1 cellular context compared by ENCODE assay signal in genomic region chr2:231000211-231000904, GRCh38.
TF ChIP-seq lines count a peak whose summit lies in the region.

No MANE protein-coding gene starts in this region.

TF ChIP-seq in HepG2, 621 proteins besides CTCF, POLR2A, EP300 and RAD21 (continued from another document):
- TF ChIP-seq, protein P1, sequence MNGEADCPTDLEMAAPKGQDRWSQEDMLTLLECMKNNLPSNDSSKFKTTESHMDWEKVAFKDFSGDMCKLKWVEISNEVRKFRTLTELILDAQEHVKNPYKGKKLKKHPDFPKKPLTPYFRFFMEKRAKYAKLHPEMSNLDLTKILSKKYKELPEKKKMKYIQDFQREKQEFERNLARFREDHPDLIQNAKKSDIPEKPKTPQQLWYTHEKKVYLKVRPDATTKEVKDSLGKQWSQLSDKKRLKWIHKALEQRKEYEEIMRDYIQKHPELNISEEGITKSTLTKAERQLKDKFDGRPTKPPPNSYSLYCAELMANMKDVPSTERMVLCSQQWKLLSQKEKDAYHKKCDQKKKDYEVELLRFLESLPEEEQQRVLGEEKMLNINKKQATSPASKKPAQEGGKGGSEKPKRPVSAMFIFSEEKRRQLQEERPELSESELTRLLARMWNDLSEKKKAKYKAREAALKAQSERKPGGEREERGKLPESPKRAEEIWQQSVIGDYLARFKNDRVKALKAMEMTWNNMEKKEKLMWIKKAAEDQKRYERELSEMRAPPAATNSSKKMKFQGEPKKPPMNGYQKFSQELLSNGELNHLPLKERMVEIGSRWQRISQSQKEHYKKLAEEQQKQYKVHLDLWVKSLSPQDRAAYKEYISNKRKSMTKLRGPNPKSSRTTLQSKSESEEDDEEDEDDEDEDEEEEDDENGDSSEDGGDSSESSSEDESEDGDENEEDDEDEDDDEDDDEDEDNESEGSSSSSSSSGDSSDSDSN (CRISPR knock-in tag; IDR thresholded peaks at IDR 0.05): 0 out of 2 replicates have a peak, but pooled peaks have one; percentile 24
- TF ChIP-seq WIZ (CRISPR knock-in tag; IDR thresholded peaks at IDR 0.05): no peak
- TF ChIP-seq ZNF335 (CRISPR knock-in tag; IDR thresholded peaks at IDR 0.05): peak; percentile 96
- no peak for TF ChIP-seq RELA (CRISPR knock-in tag; IDR thresholded peaks at IDR 0.05)
- peak; percentile 85 for TF ChIP-seq STAG1 (CRISPR knock-in tag; IDR thresholded peaks at IDR 0.05)
- no peak for TF ChIP-seq CHCHD3 (CRISPR knock-in tag; IDR thresholded peaks at IDR 0.05)
- TF ChIP-seq ETV6 (CRISPR knock-in tag; conservative IDR thresholded peaks at IDR 0.05): no peak
- no peak for TF ChIP-seq NFKBIZ (CRISPR knock-in tag; IDR thresholded peaks at IDR 0.05)
- no peak for TF ChIP-seq SOX13 (IDR thresholded peaks at IDR 0.05)
- TF ChIP-seq SOX13 (CRISPR knock-in tag; conservative IDR thresholded peaks at IDR 0.05 in 1 of 2, IDR thresholded peaks at IDR 0.05 in 1 of 2): no peak
- 0 out of 2 replicates have a peak, but pooled peaks have one; percentile 29 for TF ChIP-seq ZNF766 (CRISPR knock-in tag; IDR thresholded peaks at IDR 0.05; ENCODE audit: borderline replicate concordance)
- peak; percentile 84; the same call in 1 of the 2 replicates for TF ChIP-seq NFKB2 (CRISPR knock-in tag; IDR thresholded peaks at IDR 0.05; ENCODE audit: borderline replicate concordance)
- peak; percentile 53 for TF ChIP-seq PHF5A (CRISPR knock-in tag; IDR thresholded peaks at IDR 0.05; ENCODE audit: low read depth, unreplicated experiment)
- no peak for TF ChIP-seq RBAK (CRISPR knock-in tag; IDR thresholded peaks at IDR 0.05)
- no peak for TF ChIP-seq ZNF382 (CRISPR knock-in tag; IDR thresholded peaks at IDR 0.05; ENCODE audit: borderline replicate concordance)
- TF ChIP-seq, protein P2, sequence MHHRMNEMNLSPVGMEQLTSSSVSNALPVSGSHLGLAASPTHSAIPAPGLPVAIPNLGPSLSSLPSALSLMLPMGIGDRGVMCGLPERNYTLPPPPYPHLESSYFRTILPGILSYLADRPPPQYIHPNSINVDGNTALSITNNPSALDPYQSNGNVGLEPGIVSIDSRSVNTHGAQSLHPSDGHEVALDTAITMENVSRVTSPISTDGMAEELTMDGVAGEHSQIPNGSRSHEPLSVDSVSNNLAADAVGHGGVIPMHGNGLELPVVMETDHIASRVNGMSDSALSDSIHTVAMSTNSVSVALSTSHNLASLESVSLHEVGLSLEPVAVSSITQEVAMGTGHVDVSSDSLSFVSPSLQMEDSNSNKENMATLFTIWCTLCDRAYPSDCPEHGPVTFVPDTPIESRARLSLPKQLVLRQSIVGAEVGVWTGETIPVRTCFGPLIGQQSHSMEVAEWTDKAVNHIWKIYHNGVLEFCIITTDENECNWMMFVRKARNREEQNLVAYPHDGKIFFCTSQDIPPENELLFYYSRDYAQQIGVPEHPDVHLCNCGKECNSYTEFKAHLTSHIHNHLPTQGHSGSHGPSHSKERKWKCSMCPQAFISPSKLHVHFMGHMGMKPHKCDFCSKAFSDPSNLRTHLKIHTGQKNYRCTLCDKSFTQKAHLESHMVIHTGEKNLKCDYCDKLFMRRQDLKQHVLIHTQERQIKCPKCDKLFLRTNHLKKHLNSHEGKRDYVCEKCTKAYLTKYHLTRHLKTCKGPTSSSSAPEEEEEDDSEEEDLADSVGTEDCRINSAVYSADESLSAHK (CRISPR knock-in tag; IDR thresholded peaks at IDR 0.05; ENCODE audit: borderline replicate concordance): no peak
- TF ChIP-seq SMC3 (IDR thresholded peaks at IDR 0.05; ENCODE audit: low read length): peak; percentile 60
- TF ChIP-seq ZNF607 (CRISPR knock-in tag; IDR thresholded peaks at IDR 0.05; ENCODE audit: borderline replicate concordance): peak; percentile 52; the same call in 1 of the 2 replicates
- TF ChIP-seq FLYWCH1 (CRISPR knock-in tag; IDR thresholded peaks at IDR 0.05): no peak
- TF ChIP-seq PAX8 (CRISPR knock-in tag; IDR thresholded peaks at IDR 0.05; ENCODE audit: borderline replicate concordance): no peak
- TF ChIP-seq ZSCAN30 (CRISPR knock-in tag; IDR thresholded peaks at IDR 0.05): no peak
